In the genomic region with DNA sequence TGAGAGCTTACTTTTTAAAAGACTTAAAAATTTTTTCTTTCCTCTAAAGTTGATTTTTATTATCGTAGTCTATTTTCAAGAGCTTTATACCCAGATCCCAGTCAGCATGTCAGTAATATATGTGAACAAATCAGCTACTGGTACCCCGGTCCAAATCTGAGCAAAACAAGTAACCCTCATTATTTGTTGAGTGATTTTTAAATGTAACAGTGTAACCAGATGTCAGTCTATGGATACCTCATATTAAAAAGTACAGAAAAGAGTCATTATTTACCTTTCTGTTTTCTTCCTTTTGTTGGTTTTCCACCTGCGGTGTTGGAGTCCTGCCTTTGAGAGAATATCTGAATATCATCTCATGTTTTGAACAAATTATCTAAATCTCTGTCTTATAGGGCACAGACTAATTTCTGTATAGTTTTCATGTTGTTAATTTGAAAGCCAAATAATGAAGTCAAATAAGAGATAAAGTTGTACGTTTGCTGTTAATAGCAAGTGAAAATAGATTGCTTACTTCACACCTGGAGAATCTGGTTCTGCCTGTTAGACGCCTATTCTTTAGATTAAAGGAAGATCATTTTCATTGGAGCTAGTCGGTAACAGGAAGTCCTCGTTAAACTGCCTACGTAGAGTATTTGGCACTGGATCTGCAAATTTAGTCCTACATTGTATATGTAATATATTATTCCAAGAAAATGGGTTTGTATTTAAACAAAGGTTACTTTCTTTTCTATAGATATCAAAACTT, we compare ENCODE assay signal across 1 cellular context.
TF ChIP-seq lines count a peak whose summit lies in the region.

A gene with protein sequence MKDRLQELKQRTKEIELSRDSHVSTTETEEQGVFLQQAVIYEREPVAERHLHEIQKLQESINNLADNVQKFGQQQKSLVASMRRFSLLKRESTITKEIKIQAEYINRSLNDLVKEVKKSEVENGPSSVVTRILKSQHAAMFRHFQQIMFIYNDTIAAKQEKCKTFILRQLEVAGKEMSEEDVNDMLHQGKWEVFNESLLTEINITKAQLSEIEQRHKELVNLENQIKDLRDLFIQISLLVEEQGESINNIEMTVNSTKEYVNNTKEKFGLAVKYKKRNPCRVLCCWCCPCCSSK (minus strand): TSS at position 505 of the 745 bp plus-strand sequence. CDS start 13,328 bp downstream, outside the sequence.

TF ChIP-seq in GM23338, 12 proteins besides CTCF, POLR2A, EP300 and RAD21:
- TF ChIP-seq STAT1 (IDR thresholded peaks at IDR 0.05; ENCODE audit: unreplicated experiment): no peak
- TF ChIP-seq ZNF114 (CRISPR knock-in tag; IDR thresholded peaks at IDR 0.05): no peak
- no peak for TF ChIP-seq POLR2AphosphoS5 (IDR thresholded peaks at IDR 0.05; ENCODE audit: low read depth)
- no peak for TF ChIP-seq ZNF331 (CRISPR knock-in tag; IDR thresholded peaks at IDR 0.05; ENCODE audit: low read depth)
- TF ChIP-seq EZH2phosphoT487 (IDR thresholded peaks at IDR 0.05; ENCODE audit: unreplicated experiment): no peak
- TF ChIP-seq, protein P1, sequence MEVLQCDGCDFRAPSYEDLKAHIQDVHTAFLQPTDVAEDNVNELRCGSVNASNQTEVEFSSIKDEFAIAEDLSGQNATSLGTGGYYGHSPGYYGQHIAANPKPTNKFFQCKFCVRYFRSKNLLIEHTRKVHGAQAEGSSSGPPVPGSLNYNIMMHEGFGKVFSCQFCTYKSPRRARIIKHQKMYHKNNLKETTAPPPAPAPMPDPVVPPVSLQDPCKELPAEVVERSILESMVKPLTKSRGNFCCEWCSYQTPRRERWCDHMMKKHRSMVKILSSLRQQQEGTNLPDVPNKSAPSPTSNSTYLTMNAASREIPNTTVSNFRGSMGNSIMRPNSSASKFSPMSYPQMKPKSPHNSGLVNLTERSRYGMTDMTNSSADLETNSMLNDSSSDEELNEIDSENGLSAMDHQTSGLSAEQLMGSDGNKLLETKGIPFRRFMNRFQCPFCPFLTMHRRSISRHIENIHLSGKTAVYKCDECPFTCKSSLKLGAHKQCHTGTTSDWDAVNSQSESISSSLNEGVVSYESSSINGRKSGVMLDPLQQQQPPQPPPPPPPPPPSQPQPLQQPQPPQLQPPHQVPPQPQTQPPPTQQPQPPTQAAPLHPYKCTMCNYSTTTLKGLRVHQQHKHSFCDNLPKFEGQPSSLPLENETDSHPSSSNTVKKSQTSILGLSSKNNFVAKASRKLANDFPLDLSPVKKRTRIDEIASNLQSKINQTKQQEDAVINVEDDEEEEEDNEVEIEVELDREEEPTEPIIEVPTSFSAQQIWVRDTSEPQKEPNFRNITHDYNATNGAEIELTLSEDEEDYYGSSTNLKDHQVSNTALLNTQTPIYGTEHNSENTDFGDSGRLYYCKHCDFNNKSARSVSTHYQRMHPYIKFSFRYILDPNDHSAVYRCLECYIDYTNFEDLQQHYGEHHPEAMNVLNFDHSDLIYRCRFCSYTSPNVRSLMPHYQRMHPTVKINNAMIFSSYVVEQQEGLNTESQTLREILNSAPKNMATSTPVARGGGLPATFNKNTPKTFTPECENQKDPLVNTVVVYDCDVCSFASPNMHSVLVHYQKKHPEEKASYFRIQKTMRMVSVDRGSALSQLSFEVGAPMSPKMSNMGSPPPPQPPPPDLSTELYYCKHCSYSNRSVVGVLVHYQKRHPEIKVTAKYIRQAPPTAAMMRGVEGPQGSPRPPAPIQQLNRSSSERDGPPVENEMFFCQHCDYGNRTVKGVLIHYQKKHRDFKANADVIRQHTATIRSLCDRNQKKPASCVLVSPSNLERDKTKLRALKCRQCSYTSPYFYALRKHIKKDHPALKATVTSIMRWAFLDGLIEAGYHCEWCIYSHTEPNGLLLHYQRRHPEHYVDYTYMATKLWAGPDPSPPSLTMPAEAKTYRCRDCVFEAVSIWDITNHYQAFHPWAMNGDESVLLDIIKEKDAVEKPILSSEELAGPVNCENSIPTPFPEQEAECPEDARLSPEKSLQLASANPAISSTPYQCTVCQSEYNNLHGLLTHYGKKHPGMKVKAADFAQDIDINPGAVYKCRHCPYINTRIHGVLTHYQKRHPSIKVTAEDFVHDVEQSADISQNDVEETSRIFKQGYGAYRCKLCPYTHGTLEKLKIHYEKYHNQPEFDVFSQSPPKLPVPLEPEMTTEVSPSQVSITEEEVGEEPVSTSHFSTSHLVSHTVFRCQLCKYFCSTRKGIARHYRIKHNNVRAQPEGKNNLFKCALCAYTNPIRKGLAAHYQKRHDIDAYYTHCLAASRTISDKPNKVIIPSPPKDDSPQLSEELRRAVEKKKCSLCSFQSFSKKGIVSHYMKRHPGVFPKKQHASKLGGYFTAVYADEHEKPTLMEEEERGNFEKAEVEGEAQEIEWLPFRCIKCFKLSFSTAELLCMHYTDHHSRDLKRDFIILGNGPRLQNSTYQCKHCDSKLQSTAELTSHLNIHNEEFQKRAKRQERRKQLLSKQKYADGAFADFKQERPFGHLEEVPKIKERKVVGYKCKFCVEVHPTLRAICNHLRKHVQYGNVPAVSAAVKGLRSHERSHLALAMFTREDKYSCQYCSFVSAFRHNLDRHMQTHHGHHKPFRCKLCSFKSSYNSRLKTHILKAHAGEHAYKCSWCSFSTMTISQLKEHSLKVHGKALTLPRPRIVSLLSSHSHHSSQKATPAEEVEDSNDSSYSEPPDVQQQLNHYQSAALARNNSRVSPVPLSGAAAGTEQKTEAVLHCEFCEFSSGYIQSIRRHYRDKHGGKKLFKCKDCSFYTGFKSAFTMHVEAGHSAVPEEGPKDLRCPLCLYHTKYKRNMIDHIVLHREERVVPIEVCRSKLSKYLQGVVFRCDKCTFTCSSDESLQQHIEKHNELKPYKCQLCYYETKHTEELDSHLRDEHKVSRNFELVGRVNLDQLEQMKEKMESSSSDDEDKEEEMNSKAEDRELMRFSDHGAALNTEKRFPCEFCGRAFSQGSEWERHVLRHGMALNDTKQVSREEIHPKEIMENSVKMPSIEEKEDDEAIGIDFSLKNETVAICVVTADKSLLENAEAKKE (CRISPR knock-in tag; IDR thresholded peaks at IDR 0.05): no peak
- TF ChIP-seq, protein P2, sequence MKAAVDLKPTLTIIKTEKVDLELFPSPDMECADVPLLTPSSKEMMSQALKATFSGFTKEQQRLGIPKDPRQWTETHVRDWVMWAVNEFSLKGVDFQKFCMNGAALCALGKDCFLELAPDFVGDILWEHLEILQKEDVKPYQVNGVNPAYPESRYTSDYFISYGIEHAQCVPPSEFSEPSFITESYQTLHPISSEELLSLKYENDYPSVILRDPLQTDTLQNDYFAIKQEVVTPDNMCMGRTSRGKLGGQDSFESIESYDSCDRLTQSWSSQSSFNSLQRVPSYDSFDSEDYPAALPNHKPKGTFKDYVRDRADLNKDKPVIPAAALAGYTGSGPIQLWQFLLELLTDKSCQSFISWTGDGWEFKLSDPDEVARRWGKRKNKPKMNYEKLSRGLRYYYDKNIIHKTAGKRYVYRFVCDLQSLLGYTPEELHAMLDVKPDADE (IDR thresholded peaks at IDR 0.05): no peak
- TF ChIP-seq JUNB (IDR thresholded peaks at IDR 0.05; ENCODE audit: unreplicated experiment): no peak
- no peak for TF ChIP-seq NANOG (IDR thresholded peaks at IDR 0.05; ENCODE audit: borderline replicate concordance)
- TF ChIP-seq EZH2 (IDR thresholded peaks at IDR 0.05; ENCODE audit: low read depth, unreplicated experiment): no peak
- no peak for TF ChIP-seq CREB1 (CRISPR knock-in tag; IDR thresholded peaks at IDR 0.05; ENCODE audit: low read depth)
- TF ChIP-seq, protein P3, sequence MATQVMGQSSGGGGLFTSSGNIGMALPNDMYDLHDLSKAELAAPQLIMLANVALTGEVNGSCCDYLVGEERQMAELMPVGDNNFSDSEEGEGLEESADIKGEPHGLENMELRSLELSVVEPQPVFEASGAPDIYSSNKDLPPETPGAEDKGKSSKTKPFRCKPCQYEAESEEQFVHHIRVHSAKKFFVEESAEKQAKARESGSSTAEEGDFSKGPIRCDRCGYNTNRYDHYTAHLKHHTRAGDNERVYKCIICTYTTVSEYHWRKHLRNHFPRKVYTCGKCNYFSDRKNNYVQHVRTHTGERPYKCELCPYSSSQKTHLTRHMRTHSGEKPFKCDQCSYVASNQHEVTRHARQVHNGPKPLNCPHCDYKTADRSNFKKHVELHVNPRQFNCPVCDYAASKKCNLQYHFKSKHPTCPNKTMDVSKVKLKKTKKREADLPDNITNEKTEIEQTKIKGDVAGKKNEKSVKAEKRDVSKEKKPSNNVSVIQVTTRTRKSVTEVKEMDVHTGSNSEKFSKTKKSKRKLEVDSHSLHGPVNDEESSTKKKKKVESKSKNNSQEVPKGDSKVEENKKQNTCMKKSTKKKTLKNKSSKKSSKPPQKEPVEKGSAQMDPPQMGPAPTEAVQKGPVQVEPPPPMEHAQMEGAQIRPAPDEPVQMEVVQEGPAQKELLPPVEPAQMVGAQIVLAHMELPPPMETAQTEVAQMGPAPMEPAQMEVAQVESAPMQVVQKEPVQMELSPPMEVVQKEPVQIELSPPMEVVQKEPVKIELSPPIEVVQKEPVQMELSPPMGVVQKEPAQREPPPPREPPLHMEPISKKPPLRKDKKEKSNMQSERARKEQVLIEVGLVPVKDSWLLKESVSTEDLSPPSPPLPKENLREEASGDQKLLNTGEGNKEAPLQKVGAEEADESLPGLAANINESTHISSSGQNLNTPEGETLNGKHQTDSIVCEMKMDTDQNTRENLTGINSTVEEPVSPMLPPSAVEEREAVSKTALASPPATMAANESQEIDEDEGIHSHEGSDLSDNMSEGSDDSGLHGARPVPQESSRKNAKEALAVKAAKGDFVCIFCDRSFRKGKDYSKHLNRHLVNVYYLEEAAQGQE (IDR thresholded peaks at IDR 0.05; ENCODE audit: unreplicated experiment): no peak
